In genomic region chr1:22089134-22089571, GRCh38 we compare ENCODE assay signal across 1 cellular context.
TF ChIP-seq lines count a peak whose summit lies in the region.

No MANE protein-coding gene starts in this region.

TF ChIP-seq in GM12878, 131 proteins besides CTCF, POLR2A, EP300 and RAD21 (continued from another document):
- TF ChIP-seq KAT2A (conservative IDR thresholded peaks at IDR 0.05; ENCODE audit: control insufficient read depth, low read depth, low read length): no peak
- peak; percentile 72 for TF ChIP-seq RUNX3 (IDR thresholded peaks at IDR 0.05; ENCODE audit: low read length)
- TF ChIP-seq CBFB (IDR thresholded peaks at IDR 0.05; ENCODE audit: low read depth): no peak
- no peak for TF ChIP-seq E4F1 (IDR thresholded peaks at IDR 0.05; ENCODE audit: borderline replicate concordance, partially characterized antibody)
- TF ChIP-seq MLLT1 (IDR thresholded peaks at IDR 0.05): no peak
- TF ChIP-seq GATAD2B (conservative IDR thresholded peaks at IDR 0.05; ENCODE audit: low read depth): no peak
- no peak for TF ChIP-seq MEF2A (IDR thresholded peaks at IDR 0.05; ENCODE audit: insufficient read depth, low read depth, low read length)
- TF ChIP-seq, protein P1, sequence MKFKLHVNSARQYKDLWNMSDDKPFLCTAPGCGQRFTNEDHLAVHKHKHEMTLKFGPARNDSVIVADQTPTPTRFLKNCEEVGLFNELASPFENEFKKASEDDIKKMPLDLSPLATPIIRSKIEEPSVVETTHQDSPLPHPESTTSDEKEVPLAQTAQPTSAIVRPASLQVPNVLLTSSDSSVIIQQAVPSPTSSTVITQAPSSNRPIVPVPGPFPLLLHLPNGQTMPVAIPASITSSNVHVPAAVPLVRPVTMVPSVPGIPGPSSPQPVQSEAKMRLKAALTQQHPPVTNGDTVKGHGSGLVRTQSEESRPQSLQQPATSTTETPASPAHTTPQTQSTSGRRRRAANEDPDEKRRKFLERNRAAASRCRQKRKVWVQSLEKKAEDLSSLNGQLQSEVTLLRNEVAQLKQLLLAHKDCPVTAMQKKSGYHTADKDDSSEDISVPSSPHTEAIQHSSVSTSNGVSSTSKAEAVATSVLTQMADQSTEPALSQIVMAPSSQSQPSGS (IDR thresholded peaks at IDR 0.05; ENCODE audit: low read length): 0 out of 2 replicates have a peak, but pooled peaks have one; percentile 19
- peak; percentile 61 for TF ChIP-seq JUNB (IDR thresholded peaks at IDR 0.05)
- TF ChIP-seq NFIC (IDR thresholded peaks at IDR 0.05; ENCODE audit: low read depth, low read length): peak; percentile 48; the same call in 1 of the 2 replicates
- TF ChIP-seq TCF3 (IDR thresholded peaks at IDR 0.05; ENCODE audit: borderline replicate concordance, insufficient read depth, low read depth, low read length): no peak
- no peak for TF ChIP-seq ZNF384 (IDR thresholded peaks at IDR 0.05; ENCODE audit: borderline replicate concordance, low read depth, low read length)
TF ChIP-seq in GM12878: peak in this region for 4.
